Comparison of ENCODE assay signal across 10 cellular contexts in genomic region chr12:122862110-122862634, GRCh38. TPM values are rescaled to one million over a fixed set of nuclear protein-coding genes. Genes with fewer than 3 reads are reported as not detected.
DNase-seq lines count a peak whose midpoint lies in the region; ATAC-seq and TF ChIP-seq lines count a peak whose summit lies in the region.
"Had no signal": no experiment of that assay in that cellular context is flagged by ENCODE, and none has a peak within 500 bp of the region (broad histone marks: within the 10 kb centered on the region; RNA-seq: fewer than 3 reads in every experiment).

No MANE protein-coding gene starts in this region.

- H3K27me3 ChIP-seq in cardiac muscle cell (no peaks in the 10 kb centered on the region), uterus (no peaks in the 10 kb centered on the region)

- ATAC-seq in GM19455 (IDR thresholded peaks at IDR 0.05; ENCODE audit: unreplicated experiment) (no peak), HG03095 (IDR thresholded peaks at IDR 0.05; ENCODE audit: unreplicated experiment) (no peak)

- peaks cover 22% of the 10 kb centered on the region for H3K4me1 Mint-ChIP-seq in nephron

- no peak for TF ChIP-seq POLR2A in uterus (IDR thresholded peaks at IDR 0.05)

- no peak overlapping the region for H3K4me3 Mint-ChIP-seq in nephron
- H3K4me3 Mint-ChIP-seq: activated CD4-positive, alpha-beta T cell treated with anti-CD3 and anti-CD28 coated beads, Interleukin-2, amount 10 ng/mL, durations not matched to agents 24 days and 14 days; brain had no signal

- DNase-seq in cardiac muscle cell (ENCODE audit: low read depth in 1 of 2, low spot score in 1 of 2) (no peak), uterus (no peak), NCI-H2081 treated with DMSO at 0.1 percent for 48 hours (lab: John Stamatoyannopoulos, UW) (no peak)
- DNase-seq: activated CD4-positive, alpha-beta T cell treated with anti-CD3 and anti-CD28 coated beads, Interleukin-2, amount 10 ng/mL, durations not matched to agents 24 days and 14 days had no signal

- H3K4me3 ChIP-seq in cardiac muscle cell (no peak overlapping the region), uterus (no peak overlapping the region)

- H3K27ac Mint-ChIP-seq in nephron: peak overlapping the region in 2 of 3 experiments; percentile 57 to 75
- H3K27ac Mint-ChIP-seq: activated CD4-positive, alpha-beta T cell treated with anti-CD3 and anti-CD28 coated beads, Interleukin-2, amount 10 ng/mL, durations not matched to agents 24 days and 14 days; activated T-helper 2 cell treated with anti-CD3 and anti-CD28 coated beads, Interferon-gamma antibody, Interleukin-2, Interleukin-4, amounts not matched to agents 10 μg/mL and 5 μg/mL and 100 μg/mL, durations not matched to agents 14 hours and 24 hours and 36 hours had no signal

- H3K9me3 Mint-ChIP-seq in nephron: no peaks in the 10 kb centered on the region
- H3K9me3 Mint-ChIP-seq: activated CD4-positive, alpha-beta T cell treated with anti-CD3 and anti-CD28 coated beads, Interleukin-2, amount 10 ng/mL, durations not matched to agents 24 days and 14 days; activated T-helper 2 cell treated with anti-CD3 and anti-CD28 coated beads, Interferon-gamma antibody, Interleukin-2, Interleukin-4, amounts not matched to agents 10 μg/mL and 5 μg/mL and 100 μg/mL, durations not matched to agents 14 hours and 24 hours and 36 hours; brain had no signal

- H3K36me3 ChIP-seq in cardiac muscle cell: peaks cover 9% of the 10 kb centered on the region
- no peaks in the 10 kb centered on the region for H3K36me3 ChIP-seq in uterus

- H3K4me1 ChIP-seq in cardiac muscle cell (ENCODE audit: low read depth): no peaks in the 10 kb centered on the region
- no peaks in the 10 kb centered on the region for H3K4me1 ChIP-seq in uterus

- peak overlapping the region; percentile 72 for H3K27ac ChIP-seq in VCaP
- peak overlapping the region; percentile 19 for H3K27ac ChIP-seq in cardiac muscle cell
- H3K27ac ChIP-seq in uterus: peak overlapping the region; percentile 18 to 34

- intact Hi-C loops in uterus (cut with DNase I; ENCODE audit: low total_unique reads): no loop called here

- H3K27me3 Mint-ChIP-seq in nephron (ENCODE audit: low read depth): no peaks in the 10 kb centered on the region
- H3K27me3 Mint-ChIP-seq: activated CD4-positive, alpha-beta T cell treated with anti-CD3 and anti-CD28 coated beads, Interleukin-2, amount 10 ng/mL, durations not matched to agents 24 days and 14 days; brain had no signal

- TF ChIP-seq CTCF in VCaP (conservative IDR thresholded peaks at IDR 0.05) (no peak), cardiac muscle cell (IDR thresholded peaks at IDR 0.05; ENCODE audit: low read depth, low read length) (no peak), nephron (IDR thresholded peaks at IDR 0.05; ENCODE audit: unreplicated experiment in 3 of 3) (no peak), uterus (IDR thresholded peaks at IDR 0.05) (no peak)

- no peaks in the 10 kb centered on the region for H3K9me3 ChIP-seq in cardiac muscle cell (ENCODE audit: low read depth)
- H3K9me3 ChIP-seq in uterus: no peaks in the 10 kb centered on the region

- peaks cover 7% of the 10 kb centered on the region for H3K36me3 Mint-ChIP-seq in nephron (ENCODE audit: low read depth)

RNA-seq across cellular contexts. Expression of gene HIP1R, which starts 26.9 kb away (rescaled TPM):
- total RNA-seq in cardiac muscle cell (36.1 and 38.4 TPM in 2 replicates), uterus (10 to 100 TPM in 3 of 4 donors, 1 to 10 TPM in 1; 2.9 to 31.3 (median 25.8) TPM)
- 16.3 and 18.3 TPM in 2 replicates for polyA plus RNA-seq in cardiac muscle cell

RNA-seq across cellular contexts. Expression of gene VPS37B, which starts 33.8 kb away (rescaled TPM):
- total RNA-seq in cardiac muscle cell (47.3 and 52.1 TPM in 2 replicates), uterus (10 to 100 TPM in 3 of 4 donors, 1 to 10 TPM in 1; 3.3 to 21.6 (median 20.2) TPM)
- polyA plus RNA-seq in cardiac muscle cell: 31.7 and 47.4 TPM in 2 replicates

Comparison
In these comparisons a context has a peak if more than half of its experiments do, and no peak if none do; other contexts are left out.
1. H3K27ac ChIP-seq: peak in every context shown above with its lines; median percentile 72 in VCaP; 26 in uterus; 19 in cardiac muscle cell.